Comparison of ENCODE assay signal across 19 cellular contexts in genomic region chr11:71955898-71956456, GRCh38.
"Had no signal": no experiment of that assay in that cellular context is flagged by ENCODE, and none has a peak within 500 bp of the region (broad histone marks: within the 10 kb centered on the region; RNA-seq: fewer than 3 reads in every experiment).

No MANE protein-coding gene starts in this region.

- H3K27ac ChIP-seq: epithelial cell of prostate, esophagus muscularis mucosa, gastrocnemius medialis, heart right ventricle, neutrophil, spleen had no signal

- H3K9me3 ChIP-seq: esophagus muscularis mucosa, gastrocnemius medialis, heart right ventricle, mucosa of descending colon, neutrophil, spleen had no signal

- H3K27me3 ChIP-seq: esophagus muscularis mucosa, gastrocnemius medialis, heart right ventricle, neutrophil, spleen had no signal

- DNase-seq: effector memory CD4-positive, alpha-beta T cell; gastrocnemius medialis; heart right ventricle; hypothalamus; islet precursor cell; mammary epithelial cell; mucosa of descending colon; naive thymus-derived CD8-positive, alpha-beta T cell; posterior cingulate gyrus; spleen; stimulated activated CD4-positive, alpha-beta T cell treated with anti-CD3 and anti-CD28 coated beads, Interleukin-2, amount 100 ng/mL, for 24 hours; stimulated activated CD4-positive, alpha-beta T cell treated with anti-CD3 and anti-CD28 coated beads, Interleukin-4, amount 100 ng/mL, for 4 hours; stimulated activated naive CD4-positive, alpha-beta T cell; trophoblast cell had no signal

- H3K4me3 Mint-ChIP-seq: naive thymus-derived CD8-positive, alpha-beta T cell had no signal

- H3K27me3 Mint-ChIP-seq: naive thymus-derived CD8-positive, alpha-beta T cell had no signal

- ATAC-seq: gastrocnemius medialis; heart right ventricle; left lobe of liver; mucosa of descending colon; naive thymus-derived CD8-positive, alpha-beta T cell; sciatic nerve had no signal

- H3K36me3 ChIP-seq: neutrophil had no signal

- H3K4me1 ChIP-seq: spleen had no signal

- H3K4me3 ChIP-seq: esophagus muscularis mucosa, gastrocnemius medialis, heart right ventricle, mucosa of descending colon, spleen had no signal

- H3K9me3 Mint-ChIP-seq: naive thymus-derived CD8-positive, alpha-beta T cell had no signal
